Comparison of ENCODE assay signal across 14 cellular contexts in the genomic region with DNA sequence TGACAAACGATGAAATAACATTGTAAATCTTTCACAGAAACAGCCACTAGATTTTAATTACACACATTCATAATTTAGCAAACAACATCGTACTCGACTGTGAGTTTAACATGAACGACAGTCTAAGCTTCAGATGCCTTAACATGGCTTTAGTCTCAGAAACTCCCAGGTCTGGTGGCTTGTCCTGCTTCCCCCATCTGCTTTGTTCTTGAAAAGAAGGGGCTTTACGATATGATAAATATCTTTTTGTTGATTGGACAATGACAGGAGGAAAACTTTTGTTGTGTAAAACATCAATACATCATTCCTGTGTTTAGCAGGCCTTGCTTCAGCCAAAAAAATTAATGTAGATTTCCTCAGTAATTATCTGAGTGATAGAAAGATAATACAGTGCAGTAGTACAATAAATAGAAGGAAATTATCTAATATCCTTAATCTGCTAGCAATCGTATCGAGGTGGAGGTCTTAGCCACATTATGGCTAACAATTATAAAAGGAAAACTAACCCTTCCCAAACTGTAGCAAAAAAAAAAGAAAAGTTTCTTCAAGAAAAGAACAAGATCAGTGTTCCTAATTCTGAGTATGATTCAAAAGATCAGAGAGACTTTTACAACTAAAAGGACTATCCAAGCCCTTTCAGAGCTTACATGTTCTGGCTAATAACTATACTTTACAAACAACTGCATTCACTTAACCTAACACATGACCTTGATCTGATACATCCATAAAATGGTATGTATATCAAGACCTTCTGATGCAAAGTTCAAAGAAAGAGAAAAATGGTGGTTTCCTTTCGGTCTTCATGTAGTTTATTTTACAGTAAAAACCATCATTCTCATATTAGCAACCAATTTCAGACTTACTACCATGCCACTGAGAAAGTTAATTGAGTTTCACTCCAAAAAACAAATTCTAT.
DNase-seq lines count a peak whose midpoint lies in the region; ATAC-seq and TF ChIP-seq lines count a peak whose summit lies in the region.
"Had no signal": no experiment of that assay in that cellular context is flagged by ENCODE, and none has a peak within 500 bp of the region (broad histone marks: within the 10 kb centered on the region; RNA-seq: fewer than 3 reads in every experiment).

No MANE protein-coding gene starts in this region.

- peak in 1 of 2 donors; percentile 60 for ATAC-seq in activated naive CD4-positive, alpha-beta T cell treated with anti-CD3 and anti-CD28 coated beads, Interleukin-2, amount 50 U/mL, for 72 hours
- no peak for ATAC-seq in HG03439 (IDR thresholded peaks at IDR 0.05; ENCODE audit: unreplicated experiment)

- H3K4me1 Mint-ChIP-seq in activated CD4-positive, alpha-beta memory T cell treated with anti-CD3 and anti-CD28 coated beads for 36 hours (ENCODE audit: low read depth), result peaks cover 96% of the 10 kb centered on the region
- peaks cover 74% of the 10 kb centered on the region for H3K4me1 Mint-ChIP-seq in activated CD4-positive, alpha-beta memory T cell treated with anti-CD3 and anti-CD28 coated beads, Interleukin-2, amount 10 ng/mL, durations not matched to agents 7 days and 5 days

- CTCF ChIA-PET in activated CD4-positive, alpha-beta memory T cell treated with anti-CD3 and anti-CD28 coated beads for 36 hours (lab: Charles Lee), result interaction anchor here (1.2 kb wide), 1 partner anchor 9 kb away, joined by 3 read pairs; no protein-coding TSS in a partner anchor
- CTCF ChIA-PET in activated CD4-positive, alpha-beta memory T cell treated with anti-CD3 and anti-CD28 coated beads, Interleukin-2, amount 10 ng/mL, durations not matched to agents 7 days and 5 days (lab: Charles Lee), result interaction anchor here (1.1 kb wide), 1 partner anchor 16 kb away, joined by 5 read pairs; no protein-coding TSS in a partner anchor

- H3K4me1 ChIP-seq in stomach smooth muscle (ENCODE audit: control insufficient read depth, insufficient read depth, low read length), result peaks cover 55% of the 10 kb centered on the region

- H3K36me3 ChIP-seq in stomach smooth muscle (ENCODE audit: control insufficient read depth in 2 of 2, insufficient read depth in 2 of 2, low read length in 2 of 2), result peaks cover 22 to 35% of the 10 kb centered on the region in 2 donors

- H3K27ac ChIP-seq in stomach smooth muscle (ENCODE audit: low read length), result peak overlapping the region; percentile 81

- no peak for DNase-seq in activated CD4-positive, alpha-beta memory T cell treated with anti-CD3 and anti-CD28 coated beads for 36 hours
- DNase-seq in activated CD4-positive, alpha-beta memory T cell treated with anti-CD3 and anti-CD28 coated beads, Interleukin-2, amount 10 ng/mL, durations not matched to agents 7 days and 5 days, result no peak
- DNase-seq in activated naive CD4-positive, alpha-beta T cell treated with anti-CD3 and anti-CD28 coated beads, Interleukin-2, amount 50 U/mL, for 72 hours (ENCODE audit: low spot score in 2 of 2), result no peak
- DNase-seq in medulla oblongata (ENCODE audit: extremely low spot score), result peak; percentile 3
- no peak for DNase-seq in lower leg skin (ENCODE audit: low spot score in 2 of 2)
- DNase-seq in putamen (ENCODE audit: low spot score), result no peak
- DNase-seq: activated CD4-positive, alpha-beta T cell treated with anti-CD3 and anti-CD28 coated beads for 1 hour; anterior cingulate cortex; islet precursor cell; NCI-H1092; NCI-H524; nucleus accumbens had no signal

- H3K27me3 Mint-ChIP-seq in activated CD4-positive, alpha-beta memory T cell treated with anti-CD3 and anti-CD28 coated beads for 36 hours, result no peaks in the 10 kb centered on the region
- H3K27me3 Mint-ChIP-seq in activated CD4-positive, alpha-beta memory T cell treated with anti-CD3 and anti-CD28 coated beads, Interleukin-2, amount 10 ng/mL, durations not matched to agents 7 days and 5 days, result no peaks in the 10 kb centered on the region

- peak overlapping the region in 1 of 2 donors; percentile 50 for H3K9ac ChIP-seq in stomach smooth muscle (ENCODE audit: low read length in 2 of 2)

- whole genome bisulfite sequencing in lower leg skin, 2 donors, result 81 to 84% methylated on average over 8 of the region's 8 CpGs

- peaks cover 84% of the 10 kb centered on the region for H3K36me3 Mint-ChIP-seq in activated CD4-positive, alpha-beta memory T cell treated with anti-CD3 and anti-CD28 coated beads for 36 hours
- H3K36me3 Mint-ChIP-seq in activated CD4-positive, alpha-beta memory T cell treated with anti-CD3 and anti-CD28 coated beads, Interleukin-2, amount 10 ng/mL, durations not matched to agents 7 days and 5 days (ENCODE audit: low read depth), result peaks cover 83% of the 10 kb centered on the region
- H3K36me3 Mint-ChIP-seq in activated naive CD4-positive, alpha-beta T cell treated with anti-CD3 and anti-CD28 coated beads, Interleukin-2, amount 50 U/mL, for 72 hours, result peaks cover 40 to 78% of the 10 kb centered on the region in 2 donors

- intact Hi-C loops in activated CD4-positive, alpha-beta memory T cell treated with anti-CD3 and anti-CD28 coated beads for 36 hours (cut with micrococcal nuclease), result loop anchor here (1.0 kb wide), 1 partner anchor 9 kb away; no protein-coding TSS in a partner anchor
- intact Hi-C loops in lower leg skin (cut with DNase I; ENCODE audit: low total_unique reads), result no loop called here

- H3K4me3 Mint-ChIP-seq in activated CD4-positive, alpha-beta memory T cell treated with anti-CD3 and anti-CD28 coated beads for 36 hours, result peak overlapping the region; percentile 28
- H3K4me3 Mint-ChIP-seq in activated CD4-positive, alpha-beta memory T cell treated with anti-CD3 and anti-CD28 coated beads, Interleukin-2, amount 10 ng/mL, durations not matched to agents 7 days and 5 days, result no peak overlapping the region

- H3K9me3 Mint-ChIP-seq in activated CD4-positive, alpha-beta memory T cell treated with anti-CD3 and anti-CD28 coated beads for 36 hours, result no peaks in the 10 kb centered on the region
- H3K9me3 Mint-ChIP-seq in activated CD4-positive, alpha-beta memory T cell treated with anti-CD3 and anti-CD28 coated beads, Interleukin-2, amount 10 ng/mL, durations not matched to agents 7 days and 5 days, result no peaks in the 10 kb centered on the region
- H3K9me3 Mint-ChIP-seq in activated naive CD4-positive, alpha-beta T cell treated with anti-CD3 and anti-CD28 coated beads, Interleukin-2, amount 50 U/mL, for 72 hours, result no peaks in the 10 kb centered on the region

- no peak for TF ChIP-seq POLR2A in lower leg skin (IDR thresholded peaks at IDR 0.05)

- H3K4me3 ChIP-seq in stomach smooth muscle (ENCODE audit: low read length in 2 of 2) (no peak overlapping the region), lower leg skin (ENCODE audit: low read depth, poor library complexity, severe bottlenecking) (no peak overlapping the region)

- no peaks in the 10 kb centered on the region for H3K27me3 ChIP-seq in stomach smooth muscle (ENCODE audit: control insufficient read depth in 1 of 2, insufficient read depth in 2 of 2, low read length in 2 of 2)

- no peaks in the 10 kb centered on the region for H3K9me3 ChIP-seq in stomach smooth muscle (ENCODE audit: control insufficient read depth in 2 of 2, low read length in 2 of 2)

- POLR2A ChIA-PET in activated CD4-positive, alpha-beta memory T cell treated with anti-CD3 and anti-CD28 coated beads for 36 hours (lab: Charles Lee), result interaction anchor here (0.6 to 3.9 kb wide), 5 partner anchors 15 to 537 kb away, joined by 3 to 34 read pairs (median 4); no protein-coding TSS in a partner anchor
- POLR2A ChIA-PET in activated CD4-positive, alpha-beta memory T cell treated with anti-CD3 and anti-CD28 coated beads, Interleukin-2, amount 10 ng/mL, durations not matched to agents 7 days and 5 days (lab: Charles Lee), result interaction anchor here (1.0 to 1.8 kb wide), 5 partner anchors 13 to 17 kb away, joined by 3 to 7 read pairs (median 3); no protein-coding TSS in a partner anchor

- no peak for TF ChIP-seq CTCF in lower leg skin (IDR thresholded peaks at IDR 0.05)

- H3K27ac Mint-ChIP-seq in activated CD4-positive, alpha-beta memory T cell treated with anti-CD3 and anti-CD28 coated beads for 36 hours, result peak overlapping the region; percentile 74
- H3K27ac Mint-ChIP-seq in activated CD4-positive, alpha-beta memory T cell treated with anti-CD3 and anti-CD28 coated beads, Interleukin-2, amount 10 ng/mL, durations not matched to agents 7 days and 5 days, result no peak overlapping the region
- peak overlapping the region; percentile 86 to 93 for H3K27ac Mint-ChIP-seq in activated naive CD4-positive, alpha-beta T cell treated with anti-CD3 and anti-CD28 coated beads, Interleukin-2, amount 50 U/mL, for 72 hours
